1 cellular context compared by ENCODE assay signal in genomic region chr7:154672659-154673415, GRCh38.
A peak's percentile ranks its signal among the peaks of the same experiment; 100 is the strongest.
TF ChIP-seq lines count a peak whose summit lies in the region.

No MANE protein-coding gene starts in this region.

TF ChIP-seq in K562, 482 proteins besides CTCF, POLR2A, EP300 and RAD21 (continued from another document and continues in another):
- TF ChIP-seq JUN (IDR thresholded peaks at IDR 0.05; ENCODE audit: borderline replicate concordance, low read depth, low read length) (peak; percentile 91), JUN (CRISPR knock-in tag; IDR thresholded peaks at IDR 0.05; ENCODE audit: borderline replicate concordance) (no peak; the same call in 1 of the 2 replicates), ZNF316 (IDR thresholded peaks at IDR 0.05) (peak; percentile 44), NBN (IDR thresholded peaks at IDR 0.05; ENCODE audit: low read depth) (peak; percentile 52; the same call in 1 of the 2 replicates), PHB2 (IDR thresholded peaks at IDR 0.05; ENCODE audit: low read depth) (no peak), MAFK (IDR thresholded peaks at IDR 0.05; ENCODE audit: low read length) (peak; percentile 49; the same call in 1 of the 2 replicates), TEAD1 (CRISPR knock-in tag; IDR thresholded peaks at IDR 0.05) (0 out of 4 replicates have a peak, but pooled peaks of 1 of the 2 experiments have one; percentile 45), TFAP4 (CRISPR knock-in tag; IDR thresholded peaks at IDR 0.05; ENCODE audit: borderline replicate concordance) (peak; percentile 33; the same call in 1 of the 2 replicates), SMAD4 (CRISPR knock-in tag; conservative IDR thresholded peaks at IDR 0.05) (peak; percentile 70), HINFP (tag; conservative IDR thresholded peaks at IDR 0.05; ENCODE audit: low read depth) (no peak), MEIS2 (IDR thresholded peaks at IDR 0.05; ENCODE audit: partially characterized antibody) (peak; percentile 44), ATF3 (IDR thresholded peaks at IDR 0.05) (peak; percentile 93), ATF3 (CRISPR knock-in tag; conservative IDR thresholded peaks at IDR 0.05) (no peak; the same call in 1 of the 2 replicates), TCF7 (IDR thresholded peaks at IDR 0.05; ENCODE audit: borderline replicate concordance) (no peak), EP400 (IDR thresholded peaks at IDR 0.05) (peak; percentile 65), ATF6 (CRISPR knock-in tag; IDR thresholded peaks at IDR 0.05) (0 out of 2 replicates have a peak, but pooled peaks have one; percentile 81), ID3 (CRISPR knock-in tag; IDR thresholded peaks at IDR 0.05) (no peak), ID3 (tag; IDR thresholded peaks at IDR 0.05) (peak; percentile 90), NR2C2 (CRISPR knock-in tag; IDR thresholded peaks at IDR 0.05) (no peak), NR2C2 (tag; IDR thresholded peaks at IDR 0.05) (no peak), NFE2 (IDR thresholded peaks at IDR 0.05; ENCODE audit: low read depth) (peak; percentile 79), SP1 (CRISPR knock-in tag; IDR thresholded peaks at IDR 0.05) (no peak; the same call in 1 of the 2 replicates), RFX5 (IDR thresholded peaks at IDR 0.05; ENCODE audit: low read depth, low read length) (no peak), MAFF (IDR thresholded peaks at IDR 0.05; ENCODE audit: low read length) (peak; percentile 47; the same call in 1 of the 2 replicates), RBBP5 (IDR thresholded peaks at IDR 0.05; ENCODE audit: borderline replicate concordance, insufficient read depth, low read length, poor library complexity, severe bottlenecking) (no peak), KAT2B (IDR thresholded peaks at IDR 0.05; ENCODE audit: low read depth, low read length) (no peak), ERF (CRISPR knock-in tag; IDR thresholded peaks at IDR 0.05) (0 out of 2 replicates have a peak, but pooled peaks have one; percentile 78), SMARCC2 (IDR thresholded peaks at IDR 0.05; ENCODE audit: low read depth) (peak; percentile 72; the same call in 1 of the 2 replicates), ESRRA (IDR thresholded peaks at IDR 0.05; ENCODE audit: borderline replicate concordance, low read depth) (peak; percentile 49; the same call in 1 of the 2 replicates), FOXA3 (CRISPR knock-in tag; conservative IDR thresholded peaks at IDR 0.05 in 1 of 2, IDR thresholded peaks at IDR 0.05 in 1 of 2) (0 out of 4 replicates have a peak, but pooled peaks of 1 of the 2 experiments have one; percentile 17), SOX6 (IDR thresholded peaks at IDR 0.05) (peak; percentile 79; the same call in 1 of the 2 replicates), TCF3 (CRISPR knock-in tag; IDR thresholded peaks at IDR 0.05) (peak; percentile 92), CC2D1A (IDR thresholded peaks at IDR 0.05) (no peak), TRIM28 (IDR thresholded peaks at IDR 0.05) (peak; percentile 31; the same call in 1 of the 2 replicates), ZNF644 (tag; IDR thresholded peaks at IDR 0.05; ENCODE audit: low read depth) (peak; percentile 79), ATF2 (CRISPR knock-in tag; IDR thresholded peaks at IDR 0.05) (no peak), DPF2 (IDR thresholded peaks at IDR 0.05) (peak; percentile 83), TRIM24 (IDR thresholded peaks at IDR 0.05) (peak; percentile 89 to 93), HEY1 (CRISPR knock-in tag; IDR thresholded peaks at IDR 0.05; ENCODE audit: borderline replicate concordance) (no peak), CXXC5 (CRISPR knock-in tag; IDR thresholded peaks at IDR 0.05) (peak; percentile 53), MECOM (CRISPR knock-in tag; IDR thresholded peaks at IDR 0.05) (peak; percentile 65), MNT (conservative IDR thresholded peaks at IDR 0.05) (peak; percentile 65 to 88), NR2F6 (CRISPR knock-in tag; IDR thresholded peaks at IDR 0.05) (0 out of 2 replicates have a peak, but pooled peaks have one; percentile 32), ZBTB11 (CRISPR knock-in tag; IDR thresholded peaks at IDR 0.05) (peak in 1 of 3 experiments; percentile 47; a peak in 1 of 6 replicates), TBP (optimal IDR thresholded peaks at IDR 0.05; ENCODE audit: low read depth, low read length) (peak; percentile 35), MBD2 (IDR thresholded peaks at IDR 0.05; ENCODE audit: borderline replicate concordance, low read depth) (0 out of 2 replicates have a peak, but pooled peaks have one; percentile 38), ZBTB2 (IDR thresholded peaks at IDR 0.05) (no peak; the same call in 1 of the 2 replicates), ZSCAN29 (IDR thresholded peaks at IDR 0.05) (peak; percentile 88), PML (IDR thresholded peaks at IDR 0.05; ENCODE audit: low read length) (peak; percentile 63; the same call in 1 of the 2 replicates), STAT6 (CRISPR knock-in tag; IDR thresholded peaks at IDR 0.05) (no peak), ETV5 (CRISPR knock-in tag; IDR thresholded peaks at IDR 0.05; ENCODE audit: low read depth) (peak; percentile 52; the same call in 1 of the 2 replicates), ZNF311 (CRISPR knock-in tag; IDR thresholded peaks at IDR 0.05) (0 out of 2 replicates have a peak, but pooled peaks have one; percentile 15), FOXK2 (conservative IDR thresholded peaks at IDR 0.05 in 1 of 2, IDR thresholded peaks at IDR 0.05 in 1 of 2; ENCODE audit: low read depth in 2 of 2) (peak in 1 of 2 experiments; percentile 50; a peak in 2 of 4 replicates), MTA3 (IDR thresholded peaks at IDR 0.05; ENCODE audit: borderline replicate concordance) (peak; percentile 64; the same call in 1 of the 2 replicates)
